Comparison of ENCODE assay signal across 1 cellular context in the genomic region with DNA sequence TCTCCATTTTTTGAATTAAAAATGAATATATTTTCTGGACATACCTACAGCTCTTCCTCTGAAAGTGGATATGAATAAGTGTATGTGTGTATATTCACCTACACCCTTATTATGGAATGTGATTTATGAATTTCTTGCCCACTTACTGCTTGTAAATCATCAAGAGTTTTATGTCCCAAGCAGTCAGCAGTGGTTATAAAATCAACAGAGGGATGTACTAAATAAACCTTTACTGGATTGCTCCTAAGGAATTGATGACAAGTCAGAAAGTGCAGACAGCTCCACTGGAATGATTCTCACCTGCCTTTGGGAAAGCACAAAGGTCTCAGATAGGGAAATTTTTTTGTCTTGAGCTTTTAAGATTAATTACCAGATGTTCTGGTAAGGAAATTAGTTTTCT.
TF ChIP-seq lines count a peak whose summit lies in the region.

No MANE protein-coding gene starts in this region.

TF ChIP-seq in A549, 52 proteins besides CTCF, POLR2A, EP300 and RAD21 (continued from another document):
- TF ChIP-seq BHLHE40 (IDR thresholded peaks at IDR 0.05; ENCODE audit: low read depth, low read length) (no peak), CBX8 (IDR thresholded peaks at IDR 0.05) (no peak), JUNB (IDR thresholded peaks at IDR 0.05) (no peak), MAZ (IDR thresholded peaks at IDR 0.05; ENCODE audit: borderline replicate concordance, low read depth, low read length) (no peak), FOSL2 (IDR thresholded peaks at IDR 0.05) (no peak), FOSL2 (CRISPR knock-in tag; IDR thresholded peaks at IDR 0.05) (no peak), CHD2 (IDR thresholded peaks at IDR 0.05; ENCODE audit: low read length, partially characterized antibody) (no peak), RARB (CRISPR knock-in tag; IDR thresholded peaks at IDR 0.05) (no peak), ZFP36 (IDR thresholded peaks at IDR 0.05; ENCODE audit: borderline replicate concordance, partially characterized antibody) (no peak)
- TF ChIP-seq, protein P1, sequence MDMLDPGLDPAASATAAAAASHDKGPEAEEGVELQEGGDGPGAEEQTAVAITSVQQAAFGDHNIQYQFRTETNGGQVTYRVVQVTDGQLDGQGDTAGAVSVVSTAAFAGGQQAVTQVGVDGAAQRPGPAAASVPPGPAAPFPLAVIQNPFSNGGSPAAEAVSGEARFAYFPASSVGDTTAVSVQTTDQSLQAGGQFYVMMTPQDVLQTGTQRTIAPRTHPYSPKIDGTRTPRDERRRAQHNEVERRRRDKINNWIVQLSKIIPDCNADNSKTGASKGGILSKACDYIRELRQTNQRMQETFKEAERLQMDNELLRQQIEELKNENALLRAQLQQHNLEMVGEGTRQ (IDR thresholded peaks at IDR 0.05), result no peak
- TF ChIP-seq, protein P2, sequence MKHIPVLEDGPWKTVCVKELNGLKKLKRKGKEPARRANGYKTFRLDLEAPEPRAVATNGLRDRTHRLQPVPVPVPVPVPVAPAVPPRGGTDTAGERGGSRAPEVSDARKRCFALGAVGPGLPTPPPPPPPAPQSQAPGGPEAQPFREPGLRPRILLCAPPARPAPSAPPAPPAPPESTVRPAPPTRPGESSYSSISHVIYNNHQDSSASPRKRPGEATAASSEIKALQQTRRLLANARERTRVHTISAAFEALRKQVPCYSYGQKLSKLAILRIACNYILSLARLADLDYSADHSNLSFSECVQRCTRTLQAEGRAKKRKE (CRISPR knock-in tag; IDR thresholded peaks at IDR 0.05; ENCODE audit: low read depth), result no peak
